8 cellular contexts compared by ENCODE assay signal in the genomic region with DNA sequence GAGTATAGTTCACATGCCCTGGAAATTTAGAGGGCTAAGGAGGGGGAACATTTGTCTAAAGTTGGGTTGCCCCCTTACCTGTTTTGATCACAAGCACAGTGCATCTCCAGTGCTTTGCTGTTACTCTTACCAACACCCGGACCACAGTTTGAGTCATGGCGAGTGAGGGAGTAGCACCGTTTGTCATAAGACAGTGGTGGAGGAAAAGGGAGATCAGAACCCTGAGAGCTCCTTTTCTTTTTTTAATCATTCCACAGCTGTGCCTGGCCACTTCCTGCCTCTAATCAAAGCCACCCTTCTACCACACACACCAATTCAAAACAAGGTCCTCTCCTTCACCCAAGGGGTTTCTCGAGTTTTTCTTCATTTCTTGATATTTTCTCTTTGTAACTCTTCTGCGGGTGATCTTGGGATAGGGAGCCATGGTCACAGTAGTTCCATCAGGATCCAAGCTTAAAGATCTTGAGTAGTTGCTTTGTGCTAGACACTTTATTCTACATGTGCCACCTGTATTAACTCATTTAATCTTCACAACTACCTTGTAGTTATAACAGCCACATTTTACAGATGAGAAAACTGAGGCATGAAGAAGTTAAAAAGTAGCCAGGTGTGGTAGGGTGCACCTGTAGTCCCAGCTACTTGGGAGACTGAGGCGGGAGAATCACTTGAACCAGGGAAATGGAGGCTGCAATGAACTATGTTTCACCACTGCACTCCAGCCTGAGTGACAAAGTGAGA. TPM values are rescaled to one million over a fixed set of nuclear protein-coding genes. Genes with fewer than 3 reads are reported as not detected.
DNase-seq lines count a peak whose midpoint lies in the region; ATAC-seq and TF ChIP-seq lines count a peak whose summit lies in the region.

No MANE protein-coding gene starts in this region.

- H3K36me3 ChIP-seq in Karpas-422 (ENCODE audit: insufficient read depth, low read length): no peaks in the 10 kb centered on the region

- ATAC-seq in HG03095 (IDR thresholded peaks at IDR 0.05; ENCODE audit: unreplicated experiment) (no peak), HG03565 (IDR thresholded peaks at IDR 0.05; ENCODE audit: unreplicated experiment) (no peak)

- no peaks in the 10 kb centered on the region for H3K36me3 Mint-ChIP-seq in activated CD4-positive, alpha-beta memory T cell treated with anti-CD3 and anti-CD28 coated beads for 36 hours
- H3K36me3 Mint-ChIP-seq in stimulated activated naive CD8-positive, alpha-beta T cell treated with anti-CD3 and anti-CD28 coated beads, Interleukin-15, Interleukin-2, amounts not matched to agents 100 ng/mL and 50 ng/mL, for 24 hours (ENCODE audit: low read depth): no peaks in the 10 kb centered on the region

- H3K4me1 Mint-ChIP-seq in activated CD4-positive, alpha-beta memory T cell treated with anti-CD3 and anti-CD28 coated beads for 36 hours (ENCODE audit: low read depth): peaks cover 61% of the 10 kb centered on the region
- peaks cover 61% of the 10 kb centered on the region for H3K4me1 Mint-ChIP-seq in stimulated activated naive CD8-positive, alpha-beta T cell treated with anti-CD3 and anti-CD28 coated beads, Interleukin-15, Interleukin-2, amounts not matched to agents 100 ng/mL and 50 ng/mL, for 24 hours (ENCODE audit: low read depth)

- H4K20me1 ChIP-seq in Karpas-422 (ENCODE audit: insufficient read depth, low read depth, low read length): no peaks in the 10 kb centered on the region

- TF ChIP-seq CTCF in foreskin fibroblast (IDR thresholded peaks at IDR 0.05; ENCODE audit: low read depth, low read length): no peak

- peak overlapping the region; percentile 72 for H3K9ac ChIP-seq in Karpas-422 (ENCODE audit: low read length)

- H3K9me3 Mint-ChIP-seq in activated CD4-positive, alpha-beta memory T cell treated with anti-CD3 and anti-CD28 coated beads for 36 hours: no peaks in the 10 kb centered on the region
- no peaks in the 10 kb centered on the region for H3K9me3 Mint-ChIP-seq in stimulated activated naive CD8-positive, alpha-beta T cell treated with anti-CD3 and anti-CD28 coated beads, Interleukin-15, Interleukin-2, amounts not matched to agents 100 ng/mL and 50 ng/mL, for 24 hours

- H3K4me1 ChIP-seq in Karpas-422 (ENCODE audit: low read length): peaks cover 78% of the 10 kb centered on the region

- H3K27me3 ChIP-seq in Karpas-422 (ENCODE audit: low read length): no peaks in the 10 kb centered on the region

- CTCF ChIA-PET in activated CD4-positive, alpha-beta memory T cell treated with anti-CD3 and anti-CD28 coated beads for 36 hours (lab: Charles Lee): interaction anchor here (0.6 to 1.6 kb wide), 2 partner anchors 17 to 1015 kb away, joined by 3 to 6 read pairs; no protein-coding TSS in a partner anchor

- DNase-seq in Karpas-422 (peak; percentile 79), foreskin fibroblast (peak; percentile 51 to 70), SKM-1 (lab: John Stamatoyannopoulos, UW; ENCODE audit: unreplicated experiment) (no peak), NCI-H524 treated with DMSO at 0.1 percent for 48 hours (lab: John Stamatoyannopoulos, UW) (no peak)
- peak; percentile 84 for DNase-seq in activated CD4-positive, alpha-beta memory T cell treated with anti-CD3 and anti-CD28 coated beads for 36 hours

- no peaks in the 10 kb centered on the region for H3K79me2 ChIP-seq in Karpas-422 (ENCODE audit: low read length)

- peak overlapping the region; percentile 95 for H3K27ac Mint-ChIP-seq in activated CD4-positive, alpha-beta memory T cell treated with anti-CD3 and anti-CD28 coated beads for 36 hours
- H3K27ac Mint-ChIP-seq in stimulated activated naive CD8-positive, alpha-beta T cell treated with anti-CD3 and anti-CD28 coated beads, Interleukin-15, Interleukin-2, amounts not matched to agents 100 ng/mL and 50 ng/mL, for 24 hours: peak overlapping the region; percentile 89

- peak overlapping the region; percentile 95 for H3K27ac ChIP-seq in Karpas-422 (ENCODE audit: low read length)

- no peaks in the 10 kb centered on the region for H3K9me3 ChIP-seq in Karpas-422 (ENCODE audit: low read length)

- H3K4me2 ChIP-seq in Karpas-422 (ENCODE audit: low read depth, low read length, poor library complexity, severe bottlenecking): peak overlapping the region; percentile 69

- peak overlapping the region; percentile 90 for H2AFZ ChIP-seq in Karpas-422 (ENCODE audit: low read length)

- intact Hi-C loops in activated CD4-positive, alpha-beta memory T cell treated with anti-CD3 and anti-CD28 coated beads for 36 hours (cut with micrococcal nuclease): loop anchor here (1.0 to 10.0 kb wide), 3 partner anchors 15 to 1991 kb away; a partner anchor contains a TSS

- POLR2A ChIA-PET in activated CD4-positive, alpha-beta memory T cell treated with anti-CD3 and anti-CD28 coated beads for 36 hours (lab: Charles Lee): interaction anchor here (2.7 kb wide), 1 partner anchor 14 kb away, joined by 15 read pairs; a partner anchor contains a TSS

- H3K4me3 ChIP-seq in Karpas-422 (ENCODE audit: low read length) (peak overlapping the region; percentile 52; the same call in 1 of the 2 replicates), foreskin fibroblast (ENCODE audit: low read depth in 1 of 2, low read length in 2 of 2) (no peak overlapping the region)

- H3K4me3 Mint-ChIP-seq in activated CD4-positive, alpha-beta memory T cell treated with anti-CD3 and anti-CD28 coated beads for 36 hours: peak overlapping the region; percentile 57
- H3K4me3 Mint-ChIP-seq in stimulated activated naive CD8-positive, alpha-beta T cell treated with anti-CD3 and anti-CD28 coated beads, Interleukin-15, Interleukin-2, amounts not matched to agents 100 ng/mL and 50 ng/mL, for 24 hours: peak overlapping the region; percentile 77

- no peaks in the 10 kb centered on the region for H3K27me3 Mint-ChIP-seq in activated CD4-positive, alpha-beta memory T cell treated with anti-CD3 and anti-CD28 coated beads for 36 hours
- no peaks in the 10 kb centered on the region for H3K27me3 Mint-ChIP-seq in stimulated activated naive CD8-positive, alpha-beta T cell treated with anti-CD3 and anti-CD28 coated beads, Interleukin-15, Interleukin-2, amounts not matched to agents 100 ng/mL and 50 ng/mL, for 24 hours

- H3K9me2 ChIP-seq in Karpas-422 (replicated peaks; ENCODE audit: insufficient read depth, low read length): no peaks in the 10 kb centered on the region

RNA-seq across cellular contexts. Expression of a gene that starts 5.0 kb away (rescaled TPM):
- total RNA-seq in Karpas-422 (2014; rRNA removed; shearing (Covaris generic); ENCODE audit: low replicate concordance): 3.7 and 6.0 TPM in 2 replicates
- total RNA-seq in activated CD4-positive, alpha-beta memory T cell treated with anti-CD3 and anti-CD28 coated beads for 36 hours: not detected

RNA-seq across cellular contexts. Expression of a gene that starts 15.1 kb away (rescaled TPM):
- 81.7 and 146 TPM in 2 replicates for total RNA-seq in Karpas-422 (2014; rRNA removed; shearing (Covaris generic); ENCODE audit: low replicate concordance)
- total RNA-seq in activated CD4-positive, alpha-beta memory T cell treated with anti-CD3 and anti-CD28 coated beads for 36 hours: 100 to 1,000 TPM; 113 to 133 TPM

RNA-seq across cellular contexts. Expression of a gene that starts 49.5 kb away (rescaled TPM):
- total RNA-seq in Karpas-422 (2014; rRNA removed; shearing (Covaris generic); ENCODE audit: low replicate concordance): 16.4 and 19.6 TPM in 2 replicates
- total RNA-seq in activated CD4-positive, alpha-beta memory T cell treated with anti-CD3 and anti-CD28 coated beads for 36 hours: not detected

Comparison
In these comparisons a context has a peak if more than half of its experiments do, and no peak if none do; other contexts are left out.
1. DNase-seq: peak in Karpas-422 (single experiment), activated CD4-positive, alpha-beta memory T cell treated with anti-CD3 and anti-CD28 coated beads for 36 hours (single experiment) and foreskin fibroblast (2 of 2); none in SKM-1 (single experiment) and NCI-H524 treated with DMSO at 0.1 percent for 48 hours (single experiment).
2. RNA of a gene that starts 49.5 kb away (total RNA-seq): 16.4 to 19.6 TPM in Karpas-422; not detected in activated CD4-positive, alpha-beta memory T cell treated with anti-CD3 and anti-CD28 coated beads for 36 hours; every median in the first group is over 10 times any median in the second.